In genomic region chr7:28625446-28625845, GRCh38 we compare ENCODE assay signal across 20 cellular contexts.
"Had no signal": no experiment of that assay in that cellular context is flagged by ENCODE, and none has a peak within 500 bp of the region (broad histone marks: within the 10 kb centered on the region; RNA-seq: fewer than 3 reads in every experiment).

No MANE protein-coding gene starts in this region.

- H3K27ac ChIP-seq: colonic mucosa, right lobe of liver, suprapubic skin, thyroid gland, uterus had no signal

- H3K4me1 ChIP-seq: colonic mucosa, right lobe of liver, uterus had no signal

- FAIRE-seq: endothelial cell of umbilical vein had no signal

- DNase-seq: caudate nucleus; colonic mucosa; effector CD4-positive, alpha-beta T cell; endodermal cell; erythroblast; gastrocnemius medialis; glutamatergic neuron; left colon; left ventricle myocardium superior; mesendoderm; naive thymus-derived CD4-positive, alpha-beta T cell; retina; right lobe of liver; stimulated activated naive CD4-positive, alpha-beta T cell; thyroid gland; uterus had no signal

- ATAC-seq: gastrocnemius medialis; left colon; left ventricle myocardium superior; naive thymus-derived CD4-positive, alpha-beta T cell; right lobe of liver had no signal

- H3K36me3 ChIP-seq: colonic mucosa, gastrocnemius medialis, right lobe of liver, suprapubic skin, thyroid gland, uterus had no signal

- H3K9me3 ChIP-seq: colonic mucosa, gastrocnemius medialis, right lobe of liver, suprapubic skin, thyroid gland, uterus had no signal

- H3K27me3 ChIP-seq: colonic mucosa, gastrocnemius medialis, right lobe of liver, suprapubic skin, thyroid gland, uterus had no signal

- H3K4me3 ChIP-seq: colonic mucosa, gastrocnemius medialis, lung, right lobe of liver, skin epidermis, suprapubic skin, thyroid gland, uterus had no signal
